Comparison of ENCODE assay signal across 16 cellular contexts in genomic region chr6:119493980-119494379, GRCh38.
DNase-seq lines count a peak whose midpoint lies in the region; ATAC-seq, FAIRE-seq and TF ChIP-seq lines count a peak whose summit lies in the region.
"Had no signal": no experiment of that assay in that cellular context is flagged by ENCODE, and none has a peak within 500 bp of the region (broad histone marks: within the 10 kb centered on the region; RNA-seq: fewer than 3 reads in every experiment).

No MANE protein-coding gene starts in this region.

- DNase-seq in NCI-H1092 treated with DMSO at 0.1 percent for 48 hours (lab: John Stamatoyannopoulos, UW) (peak; percentile 4), NCI-H1092 (lab: John Stamatoyannopoulos, UW) (no peak), NCI-H82 treated with DMSO at 0.1 percent for 48 hours (lab: John Stamatoyannopoulos, UW; ENCODE audit: unreplicated experiment) (peak; percentile 65), foreskin keratinocyte (peak; percentile 86 to 90), small intestine (peak; percentile 37), SKM-1 treated with dmso at 0.1 percent for 144 hours (lab: John Stamatoyannopoulos, UW; ENCODE audit: unreplicated experiment) (no peak), AG20443 (ENCODE audit: low spot score) (no peak)
- DNase-seq: activated CD4-positive, alpha-beta T cell treated with anti-CD3 and anti-CD28 coated beads for 36 hours; activated T-cell treated with anti-CD3 and anti-CD28 coated beads for 4 hours; CD4-positive, alpha-beta memory T cell; effector CD4-positive, alpha-beta T cell; Kasumi-1; lower lobe of right lung had no signal

- WGBS in small intestine, 3 donors, result 5 to 9% (median 6%) methylated on average over 1 of the region's 1 CpG

- no peak for FAIRE-seq in small intestine (lab: Jason Lieb, UNC)

- H3K27ac ChIP-seq in foreskin keratinocyte (peak overlapping the region; percentile 5), small intestine (ENCODE audit: low read depth in 1 of 2, low read length in 1 of 2) (no peak overlapping the region)
- H3K27ac ChIP-seq: lower lobe of right lung, suprapubic skin had no signal

- H3K36me3 ChIP-seq in small intestine (ENCODE audit: control insufficient read depth in 2 of 2, insufficient read depth in 2 of 2, low read length in 2 of 2), result no peaks in the 10 kb centered on the region
- H3K36me3 ChIP-seq: breast epithelium, lower lobe of right lung, suprapubic skin had no signal

- H3K4me1 ChIP-seq in foreskin keratinocyte, result peaks cover 5% of the 10 kb centered on the region
- peaks cover 0 to 3% of the 10 kb centered on the region in 2 donors for H3K4me1 ChIP-seq in small intestine (ENCODE audit: control insufficient read depth in 2 of 2, insufficient read depth in 1 of 2, low read depth in 1 of 2, low read length in 1 of 2)
- H3K4me1 ChIP-seq: breast epithelium, lower lobe of right lung had no signal

- no peaks in the 10 kb centered on the region for H3K9me3 ChIP-seq in small intestine (ENCODE audit: control insufficient read depth, low read depth)
- H3K9me3 ChIP-seq: breast epithelium, lower lobe of right lung, suprapubic skin had no signal

- peak; percentile 26 for TF ChIP-seq CTCF in foreskin keratinocyte (conservative IDR thresholded peaks at IDR 0.05)

- H3K4me3 ChIP-seq in small intestine (ENCODE audit: low read depth in 1 of 2, low read length in 2 of 2), result no peak overlapping the region
- H3K4me3 ChIP-seq: breast epithelium, lower lobe of right lung, suprapubic skin had no signal

- H3K27me3 ChIP-seq in foreskin keratinocyte (no peaks in the 10 kb centered on the region), small intestine (ENCODE audit: control insufficient read depth in 2 of 2, insufficient read depth in 2 of 2, low read length in 2 of 2) (no peaks in the 10 kb centered on the region)
- H3K27me3 ChIP-seq: breast epithelium, suprapubic skin had no signal

- TF ChIP-seq POLR2A in GM18505 (IDR thresholded peaks at IDR 0.05; ENCODE audit: borderline replicate concordance, extremely low read depth, insufficient read depth, insufficient read length), result no peak

- peak; percentile 95 for ATAC-seq in foreskin keratinocyte
- no peak for ATAC-seq in GM18505 (IDR thresholded peaks at IDR 0.05; ENCODE audit: unreplicated experiment)
- ATAC-seq: activated CD4-positive, alpha-beta T cell treated with anti-CD3 and anti-CD28 coated beads for 36 hours had no signal

Comparison
In these comparisons a context has a peak if more than half of its experiments do, and no peak if none do; other contexts are left out.
1. DNase-seq: peak in NCI-H1092 treated with DMSO at 0.1 percent for 48 hours (single experiment), NCI-H82 treated with DMSO at 0.1 percent for 48 hours (single experiment), foreskin keratinocyte (2 of 2) and small intestine (single experiment); none in NCI-H1092 (single experiment), SKM-1 treated with dmso at 0.1 percent for 144 hours (single experiment) and AG20443 (single experiment).